18 cellular contexts compared by ENCODE assay signal in the genomic region with DNA sequence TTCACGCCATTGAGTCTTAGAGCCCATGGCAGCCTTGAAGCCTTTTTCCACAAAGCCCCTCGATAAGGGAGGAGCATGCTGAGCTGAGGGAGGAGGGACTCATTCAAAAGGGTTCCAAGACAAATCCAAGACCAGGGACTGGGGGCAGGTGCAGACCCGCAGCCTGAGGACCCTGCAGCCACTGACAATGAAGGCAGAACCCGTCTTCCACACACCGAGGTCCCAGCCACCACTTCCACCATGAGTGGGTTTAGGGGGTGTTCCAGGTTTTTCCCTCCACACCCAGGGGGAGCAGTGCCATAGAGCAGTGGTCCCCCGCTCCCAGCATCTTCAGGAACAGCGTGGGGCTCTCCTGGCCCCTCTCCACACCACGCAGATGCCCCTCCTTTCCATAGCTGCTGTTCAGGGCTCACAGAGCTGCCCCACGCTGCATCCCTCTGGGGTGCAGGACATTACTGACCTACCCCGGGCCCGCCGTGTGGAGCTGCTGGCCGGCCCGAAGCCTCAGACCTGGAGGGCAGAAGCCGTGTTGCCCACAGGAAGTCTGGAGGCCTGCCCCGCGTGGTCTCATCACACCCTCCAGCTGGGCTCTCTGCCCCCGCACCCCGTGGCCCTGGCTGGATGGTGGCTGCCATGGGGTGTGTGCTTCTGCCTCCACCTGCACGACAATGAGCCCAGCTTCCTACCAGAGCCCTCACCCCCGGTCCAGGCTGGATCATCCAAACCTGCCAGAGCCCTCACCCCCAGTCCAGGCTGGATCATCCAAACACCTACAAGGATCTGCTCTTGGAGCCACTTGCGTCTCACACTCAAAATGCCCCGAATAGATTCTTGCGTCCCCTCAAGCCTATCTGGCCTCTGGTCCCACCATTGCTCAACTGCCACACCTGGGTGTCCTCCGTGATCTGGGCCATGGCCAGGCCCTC.
A peak's percentile ranks its signal among the peaks of the same experiment; 100 is the strongest.
DNase-seq lines count a peak whose midpoint lies in the region; ATAC-seq, FAIRE-seq and TF ChIP-seq lines count a peak whose summit lies in the region.
"Had no signal": no experiment of that assay in that cellular context is flagged by ENCODE, and none has a peak within 500 bp of the region (broad histone marks: within the 10 kb centered on the region; RNA-seq: fewer than 3 reads in every experiment).

No MANE protein-coding gene starts in this region.

- H3K27ac ChIP-seq in H1 (ENCODE audit: low read depth, low read length), result no peak overlapping the region
- no peak overlapping the region for H3K27ac ChIP-seq in neuronal stem cell (replicated peaks; ENCODE audit: low read length)
- H3K27ac ChIP-seq in upper lobe of right lung, result no peak overlapping the region
- H3K27ac ChIP-seq in trophoblast cell (ENCODE audit: low read depth, low read length), result no peak overlapping the region
- H3K27ac ChIP-seq: C4-2B had no signal

- POLR2A ChIA-PET in H1 (lab: Charles Lee; ENCODE audit: partially characterized antibody), result no interaction called here

- H3K23ac ChIP-seq in H1 (ENCODE audit: insufficient read length), result no peak overlapping the region
- peak overlapping the region; percentile 40 for H3K23ac ChIP-seq in neuronal stem cell (ENCODE audit: low read depth, low read length, poor library complexity)
- no peak overlapping the region for H3K23ac ChIP-seq in trophoblast cell (ENCODE audit: low read length)

- no peaks in the 10 kb centered on the region for H3K27me3 ChIP-seq in H1 (replicated peaks in 1 of 4; ENCODE audit: control insufficient read depth in 3 of 4, extremely low read depth in 1 of 4, insufficient read depth in 3 of 4, low read length in 3 of 4)
- no peaks in the 10 kb centered on the region for H3K27me3 ChIP-seq in neuronal stem cell (ENCODE audit: control insufficient read depth in 3 of 3, insufficient read depth in 3 of 3, low read depth in 1 of 3, low read length in 3 of 3)
- H3K27me3 ChIP-seq in upper lobe of right lung, result no peaks in the 10 kb centered on the region
- no peaks in the 10 kb centered on the region for H3K27me3 ChIP-seq in trophoblast cell (ENCODE audit: insufficient read depth, low read length)

- H4K20me1 ChIP-seq in H1 (replicated peaks in 1 of 2; ENCODE audit: control insufficient read depth in 1 of 2, insufficient read depth in 2 of 2, low read length in 2 of 2), result no peaks in the 10 kb centered on the region

- FAIRE-seq in H1 (lab: Jason Lieb, UNC), result no peak
- FAIRE-seq: A204.1, GM12892, GM18507, HepG2 had no signal

- H4K91ac ChIP-seq in H1 (replicated peaks; ENCODE audit: insufficient read length, low read length), result no peak overlapping the region
- no peak overlapping the region for H4K91ac ChIP-seq in neuronal stem cell (ENCODE audit: low read depth, low read length, poor library complexity)
- no peak overlapping the region for H4K91ac ChIP-seq in trophoblast cell (ENCODE audit: low read depth, low read length)

- no peak overlapping the region for H2AFZ ChIP-seq in H1 (ENCODE audit: low read length)
- H2AFZ ChIP-seq in neuronal stem cell (ENCODE audit: low read length), result no peak overlapping the region
- H2AFZ ChIP-seq in trophoblast cell (ENCODE audit: insufficient read depth, low read length, poor library complexity), result no peak overlapping the region

- no peak overlapping the region for H4K5ac ChIP-seq in H1 (ENCODE audit: insufficient read length, low read depth, low read length)

- no peak overlapping the region for H3K14ac ChIP-seq in H1 (ENCODE audit: insufficient read length)
- H3K14ac ChIP-seq in neuronal stem cell (ENCODE audit: low read length), result peak overlapping the region; percentile 26
- H3K14ac ChIP-seq in trophoblast cell (ENCODE audit: low read length), result no peak overlapping the region

- H3K9me3 ChIP-seq in H1 (ENCODE audit: insufficient read depth in 2 of 2, low read depth in 1 of 2, low read length in 1 of 2) (no peaks in the 10 kb centered on the region), neuronal stem cell (replicated peaks in 1 of 2; ENCODE audit: control insufficient read depth in 2 of 2, insufficient read depth in 1 of 2, low read depth in 1 of 2, low read length in 2 of 2) (no peaks in the 10 kb centered on the region), upper lobe of right lung (no peaks in the 10 kb centered on the region), trophoblast cell (ENCODE audit: insufficient read depth, low read depth, low read length) (peaks cover 1% of the 10 kb centered on the region)

- H3K56ac ChIP-seq in H1 (replicated peaks; ENCODE audit: insufficient read length, low read depth, low read length), result no peak overlapping the region

- H3K18ac ChIP-seq in H1 (ENCODE audit: extremely low read depth, low read length), result no peak overlapping the region
- peak overlapping the region; percentile 44 for H3K18ac ChIP-seq in neuronal stem cell (ENCODE audit: low read length)
- H3K18ac ChIP-seq in trophoblast cell (ENCODE audit: low read length), result no peak overlapping the region

- H3K79me1 ChIP-seq in H1 (ENCODE audit: low read depth, low read length), result no peaks in the 10 kb centered on the region
- no peaks in the 10 kb centered on the region for H3K79me1 ChIP-seq in neuronal stem cell (ENCODE audit: low read depth, low read length)
- no peaks in the 10 kb centered on the region for H3K79me1 ChIP-seq in trophoblast cell (ENCODE audit: low read length)

- H4K12ac ChIP-seq in trophoblast cell (ENCODE audit: low read depth, low read length), result no peak overlapping the region

- no peaks in the 10 kb centered on the region for H3K23me2 ChIP-seq in H1 (ENCODE audit: low read depth, low read length)

- TF ChIP-seq CTCF in H1 (IDR thresholded peaks at IDR 0.05; ENCODE audit: control extremely low read depth in 1 of 3, insufficient read depth in 1 of 3, low read depth in 1 of 3, low read length in 3 of 3), result no peak
- no peak for TF ChIP-seq CTCF in upper lobe of right lung (IDR thresholded peaks at IDR 0.05)

- peak; percentile 7 for ATAC-seq in upper lobe of right lung
- ATAC-seq: HepG2 had no signal

- H3K9ac ChIP-seq in H1 (replicated peaks in 1 of 4; ENCODE audit: extremely low read depth in 1 of 4, low read depth in 3 of 4, low read length in 3 of 4) (no peak overlapping the region), neuronal stem cell (ENCODE audit: low read depth, low read length, poor library complexity) (peak overlapping the region; percentile 55), trophoblast cell (ENCODE audit: low read length) (no peak overlapping the region)

- H3K4me3 ChIP-seq in H1 (ENCODE audit: extremely low read depth in 1 of 4, insufficient read depth in 2 of 4, low read depth in 3 of 4, low read length in 4 of 4) (no peak overlapping the region), neuronal stem cell (ENCODE audit: low read length in 2 of 2) (no peak overlapping the region), upper lobe of right lung (no peak overlapping the region), trophoblast cell (ENCODE audit: low read depth, low read length) (no peak overlapping the region)

- CTCF ChIA-PET in H1 (lab: Charles Lee; ENCODE audit: partially characterized antibody), result interaction anchor here (1.0 to 1.4 kb wide), 3 partner anchors 17 to 44 kb away, joined by 3 to 4 read pairs (median 4); no protein-coding TSS in a partner anchor

- H3K36me3 ChIP-seq in H1 (ENCODE audit: control insufficient read depth in 2 of 4, insufficient read depth in 4 of 4, low read length in 3 of 4) (no peaks in the 10 kb centered on the region), neuronal stem cell (replicated peaks in 1 of 2; ENCODE audit: control insufficient read depth in 2 of 2, insufficient read depth in 2 of 2, low read length in 2 of 2) (no peaks in the 10 kb centered on the region), upper lobe of right lung (no peaks in the 10 kb centered on the region), trophoblast cell (ENCODE audit: control insufficient read depth in 1 of 2, insufficient read depth in 2 of 2, low read length in 2 of 2) (no peaks in the 10 kb centered on the region)

- TF ChIP-seq POLR2A in H1 (IDR thresholded peaks at IDR 0.05; ENCODE audit: control extremely low read depth in 1 of 2, low read depth in 2 of 2, low read length in 2 of 2), result no peak

- H2BK120ac ChIP-seq in H1 (replicated peaks; ENCODE audit: low read depth, low read length) (no peak overlapping the region), neuronal stem cell (ENCODE audit: low read depth, low read length) (no peak overlapping the region), trophoblast cell (ENCODE audit: insufficient read depth, low read length, poor library complexity) (no peak overlapping the region)

- intact Hi-C loops in upper lobe of right lung (cut with DNase I), result no loop called here

- H2BK5ac ChIP-seq in H1 (ENCODE audit: low read depth, low read length), result no peak overlapping the region
- no peak overlapping the region for H2BK5ac ChIP-seq in neuronal stem cell (ENCODE audit: low read length)
- no peak overlapping the region for H2BK5ac ChIP-seq in trophoblast cell (ENCODE audit: low read depth, low read length, poor library complexity)

- no peak overlapping the region for H3K4ac ChIP-seq in H1 (replicated peaks; ENCODE audit: insufficient read length, low read depth, low read length)
- no peak overlapping the region for H3K4ac ChIP-seq in neuronal stem cell (ENCODE audit: low read length)
- H3K4ac ChIP-seq in trophoblast cell (ENCODE audit: low read depth, low read length), result no peak overlapping the region

- no peak for TF ChIP-seq EP300 in H1 (IDR thresholded peaks at IDR 0.05; ENCODE audit: borderline replicate concordance in 1 of 2, low read depth in 2 of 2, low read length in 2 of 2)

- no peaks in the 10 kb centered on the region for H3K79me2 ChIP-seq in H1 (ENCODE audit: control insufficient read depth in 1 of 2, insufficient read depth in 2 of 2, low read length in 2 of 2)
- no peaks in the 10 kb centered on the region for H3K79me2 ChIP-seq in trophoblast cell (ENCODE audit: control insufficient read depth, insufficient read depth, low read length, poor library complexity)

- WGBS in H1 (ENCODE audit: extremely low coverage in 1 of 2, insufficient coverage in 1 of 2, insufficient read length in 1 of 2, insufficient replicate concordance in 2 of 2, low coverage in 1 of 2, low lambda C conversion rate in 2 of 2, missing lambda C conversion rate in 1 of 2), 2 experiments, result 88% methylated on average over 23 of the region's 25 CpGs; no CpG with 5 or more reads in 1 of the 2 experiments
- no CpG with 5 or more reads among the region's 25 CpGs for whole genome bisulfite sequencing in neuronal stem cell (ENCODE audit: extremely low coverage in 2 of 2, insufficient read length in 2 of 2, insufficient replicate concordance in 1 of 2), 2 donors
- no CpG with 5 or more reads among the region's 25 CpGs for WGBS in trophoblast cell (ENCODE audit: extremely low coverage, insufficient coverage, insufficient read length)

- H2AK5ac ChIP-seq in H1 (ENCODE audit: low read depth, low read length), result no peak overlapping the region
- H2AK5ac ChIP-seq in neuronal stem cell (ENCODE audit: low read depth, low read length), result no peak overlapping the region
- no peak overlapping the region for H2AK5ac ChIP-seq in trophoblast cell (ENCODE audit: low read length)

- H2BK15ac ChIP-seq in H1 (ENCODE audit: low read length) (no peak overlapping the region), neuronal stem cell (ENCODE audit: low read length) (peak overlapping the region; percentile 62)

- H3K4me1 ChIP-seq in H1 (replicated peaks in 1 of 4; ENCODE audit: control insufficient read depth in 3 of 4, insufficient read depth in 4 of 4, low read length in 3 of 4) (no peaks in the 10 kb centered on the region), neuronal stem cell (ENCODE audit: control insufficient read depth in 2 of 2, insufficient read depth in 1 of 2, low read depth in 1 of 2, low read length in 2 of 2) (no peaks in the 10 kb centered on the region), upper lobe of right lung (no peaks in the 10 kb centered on the region), trophoblast cell (ENCODE audit: control insufficient read depth in 1 of 2, insufficient read depth in 2 of 2, low read length in 2 of 2) (no peaks in the 10 kb centered on the region)

- H4K8ac ChIP-seq in H1 (ENCODE audit: extremely low read depth, insufficient read depth, low read length) (peak overlapping the region; percentile 25), neuronal stem cell (ENCODE audit: low read depth, low read length) (no peak overlapping the region), trophoblast cell (ENCODE audit: low read depth, low read length) (no peak overlapping the region)

- H3K4me2 ChIP-seq in H1 (ENCODE audit: insufficient read depth in 1 of 2, low read depth in 2 of 2, low read length in 2 of 2) (no peak overlapping the region), neuronal stem cell (ENCODE audit: insufficient read depth, low read length, poor library complexity, severe bottlenecking) (no peak overlapping the region), trophoblast cell (ENCODE audit: low read length) (no peak overlapping the region)

- H2BK12ac ChIP-seq in H1 (ENCODE audit: low read depth, low read length) (no peak overlapping the region), neuronal stem cell (ENCODE audit: low read length) (no peak overlapping the region), trophoblast cell (ENCODE audit: low read length) (no peak overlapping the region)

- no peak overlapping the region for H2BK20ac ChIP-seq in H1 (ENCODE audit: low read length)

- DNase-seq in ecto neural progenitor cell (ENCODE audit: low spot score), result peak; percentile 38
- DNase-seq in H1 (ENCODE audit: low read depth in 1 of 2, low spot score in 2 of 2), result no peak
- no peak for DNase-seq in neuronal stem cell (ENCODE audit: low spot score)
- no peak for DNase-seq in upper lobe of right lung
- no peak for DNase-seq in trophoblast cell
- no peak for DNase-seq in AG20443 (ENCODE audit: low spot score)
- DNase-seq: ACHN; AML-193; CD4-positive, alpha-beta T cell; DMS79; GDM1; GOT3; H9 had no signal

- no peak for TF ChIP-seq RAD21 in H1 (IDR thresholded peaks at IDR 0.05 in 1 of 2, conservative IDR thresholded peaks at IDR 0.05 in 1 of 2; ENCODE audit: low read depth in 2 of 2, low read length in 2 of 2)
